ENCODE assay signal across 12 cellular contexts in genomic region chr9:4690144-4690543, GRCh38. TPM values are rescaled to one million over a fixed set of nuclear protein-coding genes. Genes with fewer than 3 reads are reported as not detected.
DNase-seq lines count a peak whose midpoint lies in the region; ATAC-seq and TF ChIP-seq lines count a peak whose summit lies in the region.
"Had no signal": no experiment of that assay in that cellular context is flagged by ENCODE, and none has a peak within 500 bp of the region (broad histone marks: within the 10 kb centered on the region; RNA-seq: fewer than 3 reads in every experiment).

No MANE protein-coding gene starts in this region.

- TF ChIP-seq CTCF in MM.1S (IDR thresholded peaks at IDR 0.05; ENCODE audit: low read length): no peak
- no peak for TF ChIP-seq CTCF in thoracic aorta (IDR thresholded peaks at IDR 0.05)

- no peaks in the 10 kb centered on the region for H3K9me3 Mint-ChIP-seq in activated naive CD4-positive, alpha-beta T cell treated with anti-CD3 and anti-CD28 coated beads for 36 hours

- intact Hi-C loops in activated naive CD4-positive, alpha-beta T cell treated with anti-CD3 and anti-CD28 coated beads for 36 hours (cut with micrococcal nuclease): no loop called here

- H3K27me3 Mint-ChIP-seq in activated naive CD4-positive, alpha-beta T cell treated with anti-CD3 and anti-CD28 coated beads for 36 hours (ENCODE audit: low read depth): no peaks in the 10 kb centered on the region

- H3K9ac ChIP-seq in MM.1S (ENCODE audit: low read length): no peak overlapping the region

- H3K9me3 ChIP-seq in MM.1S (replicated peaks; ENCODE audit: insufficient read depth, low read length): no peaks in the 10 kb centered on the region
- H3K9me3 ChIP-seq in thoracic aorta: no peaks in the 10 kb centered on the region
- H3K9me3 ChIP-seq: lower lobe of right lung had no signal

- H3K79me2 ChIP-seq in MM.1S (ENCODE audit: low read length): peaks cover 56% of the 10 kb centered on the region

- H3K27me3 ChIP-seq in MM.1S (replicated peaks; ENCODE audit: insufficient read depth, low read length): no peaks in the 10 kb centered on the region
- H3K27me3 ChIP-seq in thoracic aorta (replicated peaks; ENCODE audit: insufficient read depth): no peaks in the 10 kb centered on the region

- ATAC-seq in HG02763 (IDR thresholded peaks at IDR 0.05; ENCODE audit: unreplicated experiment): peak; percentile 40
- ATAC-seq in thoracic aorta (ENCODE audit: insufficient number of reproducible peaks, low FRiP score, low read depth): no peak

- H3K27ac ChIP-seq in MM.1S (ENCODE audit: low read length) (peak overlapping the region; percentile 38; the same call in 1 of the 2 replicates), thoracic aorta (peak overlapping the region in 1 of 2 donors; percentile 20)
- H3K27ac ChIP-seq: lower lobe of right lung had no signal

- H3K36me3 Mint-ChIP-seq in activated naive CD4-positive, alpha-beta T cell treated with anti-CD3 and anti-CD28 coated beads for 36 hours (ENCODE audit: low read depth): peaks cover 22% of the 10 kb centered on the region

- peaks cover 18% of the 10 kb centered on the region for H3K4me1 ChIP-seq in MM.1S (ENCODE audit: low read length)
- peaks cover 41 to 74% of the 10 kb centered on the region in 2 donors for H3K4me1 ChIP-seq in thoracic aorta (ENCODE audit: control insufficient read depth in 1 of 2, low read depth in 2 of 2)

- no peaks in the 10 kb centered on the region for H3K9me2 ChIP-seq in MM.1S (replicated peaks; ENCODE audit: insufficient read depth, low read length)

- no peak for DNase-seq in activated naive CD4-positive, alpha-beta T cell treated with anti-CD3 and anti-CD28 coated beads for 36 hours
- DNase-seq in activated naive CD4-positive, alpha-beta T cell (lab: John Stamatoyannopoulos, UW): no peak
- DNase-seq in MM.1S (no peak), thoracic aorta (ENCODE audit: low spot score) (no peak), glomerular visceral epithelial cell (ENCODE audit: extremely low spot score) (no peak), NCI-H345 treated with DMSO at 0.1 percent for 48 hours (lab: John Stamatoyannopoulos, UW; ENCODE audit: unreplicated experiment) (no peak), inferior parietal cortex (ENCODE audit: extremely low spot score) (no peak)
- DNase-seq: ACHN, lower lobe of right lung, NCI-H446, SW 1271 had no signal

- peak overlapping the region; percentile 32 for H3K4me2 ChIP-seq in MM.1S (ENCODE audit: low read depth, low read length)

- no peaks in the 10 kb centered on the region; the same call in 1 of the 2 replicates for H4K20me1 ChIP-seq in MM.1S (ENCODE audit: insufficient read depth, low read length)

- no peak overlapping the region for H3K4me3 Mint-ChIP-seq in activated naive CD4-positive, alpha-beta T cell treated with anti-CD3 and anti-CD28 coated beads for 36 hours

- H3K27ac Mint-ChIP-seq in activated naive CD4-positive, alpha-beta T cell treated with anti-CD3 and anti-CD28 coated beads for 36 hours: peak overlapping the region; percentile 17

- H3K4me3 ChIP-seq in MM.1S (ENCODE audit: low read length) (peak overlapping the region; percentile 2; the same call in 1 of the 2 replicates), thoracic aorta (peak overlapping the region; percentile 31)
- H3K4me3 ChIP-seq: lower lobe of right lung had no signal

- peaks cover 45% of the 10 kb centered on the region for H3K4me1 Mint-ChIP-seq in activated naive CD4-positive, alpha-beta T cell treated with anti-CD3 and anti-CD28 coated beads for 36 hours (ENCODE audit: low read depth)

- CTCF ChIA-PET in activated naive CD4-positive, alpha-beta T cell treated with anti-CD3 and anti-CD28 coated beads for 36 hours (lab: Charles Lee): no interaction called here

- peaks cover 25% of the 10 kb centered on the region for H3F3A ChIP-seq in MM.1S (ENCODE audit: insufficient read depth, low read length)

- no peak overlapping the region for H2AFZ ChIP-seq in MM.1S (ENCODE audit: low read length)

- H3K36me3 ChIP-seq in MM.1S (replicated peaks; ENCODE audit: insufficient read depth, low read length): peaks cover under 1% of the 10 kb centered on the region; the same call in 1 of the 2 replicates
- H3K36me3 ChIP-seq in thoracic aorta: peaks cover 1% of the 10 kb centered on the region

RNA-seq across cellular contexts. Expression of gene CDC37L1, which starts 10.8 kb away (rescaled TPM):
- total RNA-seq in activated naive CD4-positive, alpha-beta T cell treated with anti-CD3 and anti-CD28 coated beads for 36 hours: 10 to 100 TPM; 13.7 to 14.5 TPM
- 10 to 100 TPM; 22.5 to 46.2 TPM for total RNA-seq in thoracic aorta

RNA-seq across cellular contexts. Expression of gene SPATA6L, which starts 23.9 kb away (rescaled TPM):
- total RNA-seq in activated naive CD4-positive, alpha-beta T cell treated with anti-CD3 and anti-CD28 coated beads for 36 hours: 1 to 10 TPM in 1 of 2 experiments, under 1 TPM in 1; 0.91 to 1.4 TPM
- total RNA-seq in thoracic aorta: 1 to 10 TPM; 1.8 to 2.4 TPM

RNA-seq across cellular contexts. Expression of gene PLPP6, which starts 28.1 kb away (rescaled TPM):
- 1 to 10 TPM; 4.6 to 5.3 TPM for total RNA-seq in activated naive CD4-positive, alpha-beta T cell treated with anti-CD3 and anti-CD28 coated beads for 36 hours
- 1 to 10 TPM; 4.5 to 5.0 TPM for total RNA-seq in thoracic aorta

RNA-seq across cellular contexts. Expression of gene AK3, which starts 50.9 kb away (rescaled TPM):
- total RNA-seq in activated naive CD4-positive, alpha-beta T cell treated with anti-CD3 and anti-CD28 coated beads for 36 hours: 10 to 100 TPM; 50.2 to 50.9 TPM
- total RNA-seq in thoracic aorta: 10 to 100 TPM; 50.5 to 72.9 TPM
